Comparison of ENCODE assay signal across 20 cellular contexts in genomic region chr9:133111461-133112360, GRCh38. TPM values are rescaled to one million over a fixed set of nuclear protein-coding genes. Genes with fewer than 3 reads are reported as not detected.
DNase-seq lines count a peak whose midpoint lies in the region; ATAC-seq, FAIRE-seq and TF ChIP-seq lines count a peak whose summit lies in the region.
"Had no signal": no experiment of that assay in that cellular context is flagged by ENCODE, and none has a peak within 500 bp of the region (broad histone marks: within the 10 kb centered on the region; RNA-seq: fewer than 3 reads in every experiment).

No MANE protein-coding gene starts in this region.

- no peak for TF ChIP-seq POLR2A in K562 (conservative IDR thresholded peaks at IDR 0.05)

- peaks cover 71% of the 10 kb centered on the region; the same call in 2 of the 3 replicates for H3K36me3 ChIP-seq in K562 (ENCODE audit: control insufficient read depth, insufficient read depth, low read length)
- peaks cover 0 to 53% of the 10 kb centered on the region in 2 donors for H3K36me3 ChIP-seq in left lung

- H3K4me1 ChIP-seq in K562 (replicated peaks in 1 of 2; ENCODE audit: control insufficient read depth in 2 of 2, insufficient read depth in 2 of 2, low read length in 2 of 2) (peaks cover 15 to 49% of the 10 kb centered on the region in 2 experiments; a peak in 4 of 5 replicates), left lung (peaks cover 30 to 56% of the 10 kb centered on the region in 2 donors)

- H3K9me3 Mint-ChIP-seq in stimulated activated effector memory CD8-positive, alpha-beta T cell treated with anti-CD3 and anti-CD28 coated beads, Interleukin-12 subunit alpha, Interleukin-12 subunit beta, amount 100 ng/mL, for 72 hours: no peaks in the 10 kb centered on the region
- H3K9me3 Mint-ChIP-seq: activated naive CD4-positive, alpha-beta T cell treated with anti-CD3 and anti-CD28 coated beads, Interleukin-2, amount 50 U/mL, for 72 hours; CD4-positive, CD25-positive, alpha-beta regulatory T cell; endodermal cell had no signal

- H3K9me1 ChIP-seq in K562 (ENCODE audit: control insufficient read depth, insufficient read depth, low read length): no peaks in the 10 kb centered on the region

- no peak overlapping the region; a peak in 1 of 4 replicates for H3K9ac ChIP-seq in K562 (ENCODE audit: insufficient read depth in 1 of 2, low read depth in 2 of 2, low read length in 2 of 2)

- no peak for ATAC-seq in K562
- ATAC-seq in left lung: no peak
- no peak for ATAC-seq in stimulated activated effector memory CD8-positive, alpha-beta T cell treated with anti-CD3 and anti-CD28 coated beads, Interleukin-12 subunit alpha, Interleukin-12 subunit beta, amount 100 ng/mL, for 72 hours
- no peak for ATAC-seq in HG03045 (IDR thresholded peaks at IDR 0.05; ENCODE audit: unreplicated experiment)
- ATAC-seq: Panc1 had no signal

- CTCF ChIA-PET in K562 (lab: Yijun Ruan, JAX; ENCODE audit: low intra/inter-chr PET ratio): no interaction called here

- 95% methylated on average over 28 of the region's 28 CpGs for WGBS in K562 (ENCODE audit: insufficient coverage, low coverage, missing lambda C conversion rate)

- BruUV-seq in K562 (replicated peaks; lab: Mats Ljungman, UMichigan): no TSS peak

- no peak overlapping the region for H3K4me2 ChIP-seq in K562 (ENCODE audit: insufficient read depth, low read length)

- no peak for TF ChIP-seq RAD21 in K562 (CRISPR knock-in tag; conservative IDR thresholded peaks at IDR 0.05 in 1 of 2, IDR thresholded peaks at IDR 0.05 in 1 of 2)

- in situ Hi-C loops in K562 (cut with MboI): no loop called here

- H3K4me1 Mint-ChIP-seq in stimulated activated effector memory CD8-positive, alpha-beta T cell treated with anti-CD3 and anti-CD28 coated beads, Interleukin-12 subunit alpha, Interleukin-12 subunit beta, amount 100 ng/mL, for 72 hours: peaks cover 56% of the 10 kb centered on the region
- H3K4me1 Mint-ChIP-seq: endodermal cell had no signal

- H3K27ac ChIP-seq in HL-60 (replicated peaks) (peak overlapping the region; percentile 87), K562 (ENCODE audit: extremely low read depth, low read depth, low read length) (no peak overlapping the region; the same call in 2 of the 3 replicates), left lung (peak overlapping the region in 1 of 2 donors; percentile 92)
- H3K27ac ChIP-seq: testis had no signal

- TF ChIP-seq EP300 in K562 (IDR thresholded peaks at IDR 0.05; ENCODE audit: low read length): no peak

- peaks cover 89% of the 10 kb centered on the region for H3K36me3 Mint-ChIP-seq in stimulated activated effector memory CD8-positive, alpha-beta T cell treated with anti-CD3 and anti-CD28 coated beads, Interleukin-12 subunit alpha, Interleukin-12 subunit beta, amount 100 ng/mL, for 72 hours

- intact Hi-C loops in K562 (cut with micrococcal nuclease): no loop called here
- intact Hi-C loops in left lung (cut with DNase I): no loop called here

- H3K9me3 ChIP-seq in K562 (replicated peaks; ENCODE audit: control insufficient read depth, insufficient read depth, low read depth, low read length) (no peaks in the 10 kb centered on the region), left lung (no peaks in the 10 kb centered on the region)
- H3K9me3 ChIP-seq: right lobe of liver, testis had no signal

- H3K79me2 ChIP-seq in K562 (ENCODE audit: control insufficient read depth, insufficient read depth, low read length): peaks cover 48% of the 10 kb centered on the region

- peak overlapping the region; percentile 90 for H3K27ac Mint-ChIP-seq in stimulated activated effector memory CD8-positive, alpha-beta T cell treated with anti-CD3 and anti-CD28 coated beads, Interleukin-12 subunit alpha, Interleukin-12 subunit beta, amount 100 ng/mL, for 72 hours
- H3K27ac Mint-ChIP-seq: endodermal cell had no signal

- POLR2A ChIA-PET in K562 (lab: Yijun Ruan, JAX): no interaction called here

- TF ChIP-seq CTCF in HL-60 (IDR thresholded peaks at IDR 0.05; ENCODE audit: insufficient read depth, low read length) (no peak), K562 (IDR thresholded peaks at IDR 0.05 in 2 of 3, conservative IDR thresholded peaks at IDR 0.05 in 1 of 3; ENCODE audit: insufficient read depth in 2 of 3, low read depth in 1 of 3, low read length in 3 of 3) (no peak), left lung (IDR thresholded peaks at IDR 0.05) (no peak)

- no peak overlapping the region for H2AFZ ChIP-seq in K562 (ENCODE audit: low read depth, low read length)

- H3K27me3 ChIP-seq in HL-60 (ENCODE audit: insufficient read depth, poor library complexity, severe bottlenecking): no peaks in the 10 kb centered on the region
- no peaks in the 10 kb centered on the region for H3K27me3 ChIP-seq in K562 (ENCODE audit: control insufficient read depth in 2 of 2, insufficient read depth in 2 of 2, low read length in 2 of 2)
- H3K27me3 ChIP-seq in left lung: no peaks in the 10 kb centered on the region
- H3K27me3 ChIP-seq: right lobe of liver, testis had no signal

- peaks cover 4% of the 10 kb centered on the region; the same call in 1 of the 2 replicates for H4K20me1 ChIP-seq in K562 (replicated peaks; ENCODE audit: control insufficient read depth, insufficient read depth, low read length)

- H3K4me3 Mint-ChIP-seq in stimulated activated effector memory CD8-positive, alpha-beta T cell treated with anti-CD3 and anti-CD28 coated beads, Interleukin-12 subunit alpha, Interleukin-12 subunit beta, amount 100 ng/mL, for 72 hours: no peak overlapping the region
- H3K4me3 Mint-ChIP-seq: endodermal cell had no signal

- no peak for DNase-seq in HL-60 (ENCODE audit: low read depth in 1 of 2, low spot score in 1 of 2)
- DNase-seq in K562 (ENCODE audit: extremely low read depth in 1 of 4, low spot score in 3 of 4): no peak
- peak; percentile 34 to 84 for DNase-seq in left lung
- no peak for DNase-seq in stimulated activated effector memory CD8-positive, alpha-beta T cell treated with anti-CD3 and anti-CD28 coated beads, Interleukin-12 subunit alpha, Interleukin-12 subunit beta, amount 100 ng/mL, for 72 hours (ENCODE audit: low spot score in 2 of 2)
- no peak for DNase-seq in HCEC 1CT
- DNase-seq in SIG-M5 (lab: John Stamatoyannopoulos, UW): no peak
- DNase-seq: activated CD8-positive, alpha-beta memory T cell treated with anti-CD3 and anti-CD28 coated beads, Interleukin-2, amount 50 U/mL, for 48 hours; endodermal cell; NCI-H2107; NCI-H774; testis had no signal

- H3K4me3 ChIP-seq in HL-60 (replicated peaks; ENCODE audit: insufficient read depth, low read length) (no peak overlapping the region), K562 (no peak overlapping the region), left lung (peak overlapping the region in 1 of 2 donors; percentile 17)
- H3K4me3 ChIP-seq: right lobe of liver, testis had no signal

- no peak for FAIRE-seq in K562 (lab: Jason Lieb, UNC)
- FAIRE-seq: bronchial epithelial cell, H54 had no signal

RNA-seq across cellular contexts. Expression of gene RALGDS, which starts 9.3 kb away (rescaled TPM):
- total RNA-seq in K562 (2011; cell fraction: chromatin; rRNA removed; ENCODE audit: low replicate concordance): 62.0 and 176 TPM in 2 replicates
- total RNA-seq in K562 (2011; cell fraction: nucleolus; rRNA removed): 78.8 and 97.7 TPM in 2 replicates
- 55.4 and 58.4 TPM in 2 replicates for total RNA-seq in K562 (2011; cell fraction: nucleoplasm; rRNA removed)
- total RNA-seq in K562 (2014; rRNA removed) (27.1 and 36.2 TPM in 2 replicates), K562 (2014; rRNA removed; fragmentation: Illumina TruSeq; extraction: Trizol) (9.4 and 12.0 TPM in 2 replicates), K562 (2015; rRNA removed; fragmentation: Illumina TruSeq; extraction: Trizol) (25.8 and 25.9 TPM in 2 replicates), K562 (2021) (28.6 and 37.3 TPM in 2 replicates), left lung (10 to 100 TPM; 56.4 to 58.9 TPM)
- polyA plus RNA-seq in K562 (2011; rRNA removed) (40.3 and 45.9 TPM in 2 replicates), K562 (2014; fragmentation: Illumina TruSeq; extraction: Trizol) (28.7 and 34.9 TPM in 2 replicates), K562 (2014; fragmentation: Nextera tagmentation; extraction: Ambion mirVana) (1 to 10 TPM in 1 of 2 experiments, under 1 TPM in 1; 0.75 to 2.4 TPM), K562 (2014; rRNA removed) (39.5 and 43.3 TPM in 2 replicates)
- 34.7 and 62.2 TPM in 2 replicates for polyA plus RNA-seq in K562 (2011; cell fraction: cytosol; rRNA removed)
- 170 and 326 TPM in 2 replicates for polyA plus RNA-seq in K562 (2011; cell fraction: nucleus; rRNA removed)
- 26.3 and 47.2 TPM in 2 replicates for polyA plus RNA-seq in K562 (2012)
- polyA minus RNA-seq in K562 (2011; rRNA and poly(A)+ RNA removed): 12.0 and 17.4 TPM in 2 replicates
- polyA minus RNA-seq in K562 (2011; cell fraction: cytosol; rRNA and poly(A)+ RNA removed): 13.6 and 18.5 TPM in 2 replicates
- polyA minus RNA-seq in K562 (2011; cell fraction: nucleus; rRNA and poly(A)+ RNA removed): 30.2 and 36.5 TPM in 2 replicates

RNA-seq across cellular contexts. Expression of gene CEL, which starts 49.9 kb away (rescaled TPM):
- 2.0 and 6.1 TPM in 2 replicates for total RNA-seq in K562 (2011; cell fraction: chromatin; rRNA removed; ENCODE audit: low replicate concordance)
- total RNA-seq in K562 (2011; cell fraction: nucleolus; rRNA removed): 2.8 and 3.8 TPM in 2 replicates
- total RNA-seq in K562 (2011; cell fraction: nucleoplasm; rRNA removed): 2.3 TPM in 2 replicates
- 0.09 and 0.45 TPM in 2 replicates for total RNA-seq in K562 (2014; rRNA removed)
- total RNA-seq in K562 (2014; rRNA removed; fragmentation: Illumina TruSeq; extraction: Trizol): 0.15 and 0.16 TPM in 2 replicates
- total RNA-seq in K562 (2015; rRNA removed; fragmentation: Illumina TruSeq; extraction: Trizol): 0.51 and 0.53 TPM in 2 replicates
- 3.0 and 4.0 TPM in 2 replicates for total RNA-seq in K562 (2021)
- 0.46 and 0.65 TPM in 2 replicates for polyA plus RNA-seq in K562 (2011; rRNA removed)
- 0.32 and 0.43 TPM in 2 replicates for polyA plus RNA-seq in K562 (2011; cell fraction: cytosol; rRNA removed)
- 2.8 and 6.2 TPM in 2 replicates for polyA plus RNA-seq in K562 (2011; cell fraction: nucleus; rRNA removed)
- 0.77 and 2.3 TPM in 2 replicates for polyA plus RNA-seq in K562 (2012)
- 0.62 and 0.91 TPM in 2 replicates for polyA plus RNA-seq in K562 (2014; fragmentation: Illumina TruSeq; extraction: Trizol)
- not detected for polyA plus RNA-seq in K562 (2014; fragmentation: Nextera tagmentation; extraction: Ambion mirVana)
- 0.57 and 0.77 TPM in 2 replicates for polyA plus RNA-seq in K562 (2014; rRNA removed)
- 0.14 and 0.21 TPM in 2 replicates for polyA minus RNA-seq in K562 (2011; rRNA and poly(A)+ RNA removed)
- polyA minus RNA-seq in K562 (2011; cell fraction: cytosol; rRNA and poly(A)+ RNA removed): not detected in 2 replicates
- polyA minus RNA-seq in K562 (2011; cell fraction: nucleus; rRNA and poly(A)+ RNA removed): 0.54 and 0.89 TPM in 2 replicates
- total RNA-seq in left lung: 1 to 10 TPM in 1 of 2 donors, under 1 TPM in 1; 0.47 to 1.1 TPM
- polyA plus RNA-seq: CD4-positive, CD25-positive, alpha-beta regulatory T cell had no signal

RNA-seq across cellular contexts. Expression of gene GBGT1, which starts 52.0 kb away (rescaled TPM):
- total RNA-seq in K562 (2011; cell fraction: chromatin; rRNA removed; ENCODE audit: low replicate concordance): 36.0 and 113 TPM in 2 replicates
- 65.4 and 76.9 TPM in 2 replicates for total RNA-seq in K562 (2011; cell fraction: nucleolus; rRNA removed)
- 49.2 and 52.3 TPM in 2 replicates for total RNA-seq in K562 (2011; cell fraction: nucleoplasm; rRNA removed)
- total RNA-seq in K562 (2014; rRNA removed) (20.7 and 23.6 TPM in 2 replicates), K562 (2014; rRNA removed; fragmentation: Illumina TruSeq; extraction: Trizol) (6.3 and 9.4 TPM in 2 replicates), K562 (2015; rRNA removed; fragmentation: Illumina TruSeq; extraction: Trizol) (13.7 and 15.3 TPM in 2 replicates), K562 (2021) (24.6 and 25.8 TPM in 2 replicates), left lung (10 to 100 TPM; 22.2 to 45.1 TPM)
- polyA plus RNA-seq in K562 (2011; rRNA removed) (10.1 and 20.2 TPM in 2 replicates), K562 (2014; fragmentation: Illumina TruSeq; extraction: Trizol) (17.8 and 18.8 TPM in 2 replicates), K562 (2014; fragmentation: Nextera tagmentation; extraction: Ambion mirVana) (1 to 10 TPM in 1 of 2 experiments, under 1 TPM in 1; 0.55 to 1.6 TPM), K562 (2014; rRNA removed) (16.1 and 20.6 TPM in 2 replicates)
- 19.0 and 25.7 TPM in 2 replicates for polyA plus RNA-seq in K562 (2011; cell fraction: cytosol; rRNA removed)
- 44.6 and 60.7 TPM in 2 replicates for polyA plus RNA-seq in K562 (2011; cell fraction: nucleus; rRNA removed)
- 11.5 and 21.9 TPM in 2 replicates for polyA plus RNA-seq in K562 (2012)
- 12.7 and 14.4 TPM in 2 replicates for polyA minus RNA-seq in K562 (2011; rRNA and poly(A)+ RNA removed)
- 12.8 and 20.2 TPM in 2 replicates for polyA minus RNA-seq in K562 (2011; cell fraction: cytosol; rRNA and poly(A)+ RNA removed)
- 24.2 and 31.3 TPM in 2 replicates for polyA minus RNA-seq in K562 (2011; cell fraction: nucleus; rRNA and poly(A)+ RNA removed)
- total RNA-seq: G401 had no signal
- polyA plus RNA-seq: neural cell had no signal

Comparison
In these comparisons a context has a peak if more than half of its experiments do, and no peak if none do; other contexts are left out.
1. DNase-seq: peak in left lung (2 of 2); none in HL-60 (0 of 2), K562 (0 of 4), stimulated activated effector memory CD8-positive, alpha-beta T cell treated with anti-CD3 and anti-CD28 coated beads, Interleukin-12 subunit alpha, Interleukin-12 subunit beta, amount 100 ng/mL, for 72 hours (0 of 2), HCEC 1CT (single experiment) and SIG-M5 (single experiment).